In the genomic region with DNA sequence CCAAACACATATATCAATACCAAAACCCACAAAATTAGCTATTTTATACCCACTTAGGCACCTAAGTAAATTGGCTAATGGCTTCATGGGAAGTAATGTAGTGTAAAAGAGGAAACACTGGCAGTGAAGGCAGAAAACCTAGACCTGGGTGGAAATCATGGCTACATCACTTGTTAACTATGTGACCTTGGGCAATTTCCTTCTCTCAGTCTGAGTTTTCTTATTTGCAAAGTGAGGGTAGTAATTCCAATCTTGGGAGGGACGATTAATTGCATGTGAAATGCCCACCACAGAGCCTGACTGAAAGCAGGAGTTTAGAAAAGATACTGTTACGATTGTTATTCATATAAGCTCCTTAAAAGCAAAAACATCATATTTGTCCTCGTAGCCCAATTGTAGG, we compare ENCODE assay signal across 1 cellular context.
TF ChIP-seq lines count a peak whose summit lies in the region.

No MANE protein-coding gene starts in this region.

TF ChIP-seq in GM12878, 131 proteins besides CTCF, POLR2A, EP300 and RAD21:
- no peak for TF ChIP-seq GATAD2B (conservative IDR thresholded peaks at IDR 0.05; ENCODE audit: low read depth)
- TF ChIP-seq, protein P1, sequence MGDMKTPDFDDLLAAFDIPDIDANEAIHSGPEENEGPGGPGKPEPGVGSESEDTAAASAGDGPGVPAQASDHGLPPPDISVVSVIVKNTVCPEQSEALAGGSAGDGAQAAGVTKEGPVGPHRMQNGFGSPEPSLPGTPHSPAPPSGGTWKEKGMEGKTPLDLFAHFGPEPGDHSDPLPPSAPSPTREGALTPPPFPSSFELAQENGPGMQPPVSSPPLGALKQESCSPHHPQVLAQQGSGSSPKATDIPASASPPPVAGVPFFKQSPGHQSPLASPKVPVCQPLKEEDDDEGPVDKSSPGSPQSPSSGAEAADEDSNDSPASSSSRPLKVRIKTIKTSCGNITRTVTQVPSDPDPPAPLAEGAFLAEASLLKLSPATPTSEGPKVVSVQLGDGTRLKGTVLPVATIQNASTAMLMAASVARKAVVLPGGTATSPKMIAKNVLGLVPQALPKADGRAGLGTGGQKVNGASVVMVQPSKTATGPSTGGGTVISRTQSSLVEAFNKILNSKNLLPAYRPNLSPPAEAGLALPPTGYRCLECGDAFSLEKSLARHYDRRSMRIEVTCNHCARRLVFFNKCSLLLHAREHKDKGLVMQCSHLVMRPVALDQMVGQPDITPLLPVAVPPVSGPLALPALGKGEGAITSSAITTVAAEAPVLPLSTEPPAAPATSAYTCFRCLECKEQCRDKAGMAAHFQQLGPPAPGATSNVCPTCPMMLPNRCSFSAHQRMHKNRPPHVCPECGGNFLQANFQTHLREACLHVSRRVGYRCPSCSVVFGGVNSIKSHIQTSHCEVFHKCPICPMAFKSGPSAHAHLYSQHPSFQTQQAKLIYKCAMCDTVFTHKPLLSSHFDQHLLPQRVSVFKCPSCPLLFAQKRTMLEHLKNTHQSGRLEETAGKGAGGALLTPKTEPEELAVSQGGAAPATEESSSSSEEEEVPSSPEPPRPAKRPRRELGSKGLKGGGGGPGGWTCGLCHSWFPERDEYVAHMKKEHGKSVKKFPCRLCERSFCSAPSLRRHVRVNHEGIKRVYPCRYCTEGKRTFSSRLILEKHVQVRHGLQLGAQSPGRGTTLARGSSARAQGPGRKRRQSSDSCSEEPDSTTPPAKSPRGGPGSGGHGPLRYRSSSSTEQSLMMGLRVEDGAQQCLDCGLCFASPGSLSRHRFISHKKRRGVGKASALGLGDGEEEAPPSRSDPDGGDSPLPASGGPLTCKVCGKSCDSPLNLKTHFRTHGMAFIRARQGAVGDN (IDR thresholded peaks at IDR 0.05), result no peak
- TF ChIP-seq, protein P2, sequence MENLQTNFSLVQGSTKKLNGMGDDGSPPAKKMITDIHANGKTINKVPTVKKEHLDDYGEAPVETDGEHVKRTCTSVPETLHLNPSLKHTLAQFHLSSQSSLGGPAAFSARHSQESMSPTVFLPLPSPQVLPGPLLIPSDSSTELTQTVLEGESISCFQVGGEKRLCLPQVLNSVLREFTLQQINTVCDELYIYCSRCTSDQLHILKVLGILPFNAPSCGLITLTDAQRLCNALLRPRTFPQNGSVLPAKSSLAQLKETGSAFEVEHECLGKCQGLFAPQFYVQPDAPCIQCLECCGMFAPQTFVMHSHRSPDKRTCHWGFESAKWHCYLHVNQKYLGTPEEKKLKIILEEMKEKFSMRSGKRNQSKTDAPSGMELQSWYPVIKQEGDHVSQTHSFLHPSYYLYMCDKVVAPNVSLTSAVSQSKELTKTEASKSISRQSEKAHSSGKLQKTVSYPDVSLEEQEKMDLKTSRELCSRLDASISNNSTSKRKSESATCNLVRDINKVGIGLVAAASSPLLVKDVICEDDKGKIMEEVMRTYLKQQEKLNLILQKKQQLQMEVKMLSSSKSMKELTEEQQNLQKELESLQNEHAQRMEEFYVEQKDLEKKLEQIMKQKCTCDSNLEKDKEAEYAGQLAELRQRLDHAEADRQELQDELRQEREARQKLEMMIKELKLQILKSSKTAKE (IDR thresholded peaks at IDR 0.05; ENCODE audit: low read depth, poor library complexity, severe bottlenecking), result no peak
